In genomic region chr3:52005571-52005986, GRCh38 we compare ENCODE assay signal across 1 cellular context.
TF ChIP-seq lines count a peak whose summit lies in the region.

No MANE protein-coding gene starts in this region.

TF ChIP-seq in HEK293, 187 proteins besides CTCF, POLR2A, EP300 and RAD21 (continued from another document):
- TF ChIP-seq PRDM6 (tag by site-specific recombination; IDR thresholded peaks at IDR 0.05) (no peak), SP7 (tag by site-specific recombination; IDR thresholded peaks at IDR 0.05) (0 out of 2 replicates have a peak, but pooled peaks have one; percentile 24), ZNF707 (tag by site-specific recombination; IDR thresholded peaks at IDR 0.05) (no peak), ZNF558 (tag by site-specific recombination; IDR thresholded peaks at IDR 0.05) (no peak), ZIC2 (tag by site-specific recombination; IDR thresholded peaks at IDR 0.05) (peak; percentile 50), ELK4 (IDR thresholded peaks at IDR 0.05; ENCODE audit: borderline replicate concordance, low read depth, low read length) (no peak), HIC1 (tag by site-specific recombination; IDR thresholded peaks at IDR 0.05) (no peak), PRDM2 (tag by site-specific recombination; IDR thresholded peaks at IDR 0.05; ENCODE audit: borderline replicate concordance) (no peak), ZNF560 (tag by site-specific recombination; IDR thresholded peaks at IDR 0.05; ENCODE audit: borderline replicate concordance) (no peak), PRDM4 (tag by site-specific recombination; IDR thresholded peaks at IDR 0.05) (no peak), ZBTB7A (tag by site-specific recombination; IDR thresholded peaks at IDR 0.05; ENCODE audit: low read depth) (no peak), ZNF473 (tag by site-specific recombination; IDR thresholded peaks at IDR 0.05) (no peak), ZNF488 (tag by site-specific recombination; IDR thresholded peaks at IDR 0.05) (no peak), ZBTB44 (tag by site-specific recombination; IDR thresholded peaks at IDR 0.05) (no peak)
